In genomic region chr12:50083301-50083700, GRCh38 we compare ENCODE assay signal across 14 cellular contexts. TPM values are rescaled to one million over a fixed set of nuclear protein-coding genes. Genes with fewer than 3 reads are reported as not detected.
DNase-seq lines count a peak whose midpoint lies in the region; ATAC-seq and TF ChIP-seq lines count a peak whose summit lies in the region.
"Had no signal": no experiment of that assay in that cellular context is flagged by ENCODE, and none has a peak within 500 bp of the region (broad histone marks: within the 10 kb centered on the region; RNA-seq: fewer than 3 reads in every experiment).

No MANE protein-coding gene starts in this region.

- intact Hi-C loops in ovary (cut with DNase I), result loop anchor here in 1 of 4 donors (10.0 kb wide), 1 partner anchor 232 kb away; no protein-coding TSS in a partner anchor

- no peak for TF ChIP-seq POLR2A in ovary (IDR thresholded peaks at IDR 0.05)

- CTCF ChIA-PET in activated CD8-positive, alpha-beta memory T cell treated with anti-CD3 and anti-CD28 coated beads, Interleukin-2, amount 10 ng/mL, durations not matched to agents 7 days and 5 days (lab: Charles Lee), result interaction anchor here (1.1 to 3.0 kb wide), 7 partner anchors 13 to 117 kb away, joined by 3 to 13 read pairs (median 4); no protein-coding TSS in a partner anchor

- 88 to 95% (median 95%) methylated on average over 1 of the region's 1 CpG for WGBS in ovary, 3 donors

- DNase-seq in activated CD8-positive, alpha-beta memory T cell treated with anti-CD3 and anti-CD28 coated beads, Interleukin-2, amount 10 ng/mL, durations not matched to agents 7 days and 5 days, result no peak
- DNase-seq in activated CD8-positive, alpha-beta memory T cell treated with anti-CD3 and anti-CD28 coated beads, Interleukin-2, amount 50 U/mL, for 4 hours, result no peak
- no peak for DNase-seq in T-helper 17 cell
- DNase-seq in glutamatergic neuron, result no peak
- DNase-seq in stimulated activated effector memory CD8-positive, alpha-beta T cell treated with anti-CD3 and anti-CD28 coated beads, Interleukin-12 subunit alpha, Interleukin-12 subunit beta, amount 100 ng/mL, for 72 hours (ENCODE audit: low spot score in 2 of 2), result no peak
- no peak for DNase-seq in DMS 273 (lab: John Stamatoyannopoulos, UW; ENCODE audit: unreplicated experiment)
- DNase-seq in activated effector memory CD4-positive, alpha-beta T cell treated with Interleukin-2 at 50 U/mL for 16 hours, result no peak
- DNase-seq in ovary, result no peak
- DNase-seq: activated CD8-positive, alpha-beta memory T cell treated with anti-CD3 and anti-CD28 coated beads, Interleukin-2, amount 50 U/mL, for 48 hours; head of caudate nucleus; occipital lobe; OCI-M1; uterus had no signal

- TF ChIP-seq CTCF in glutamatergic neuron (IDR thresholded peaks at IDR 0.05; ENCODE audit: partially characterized antibody, unreplicated experiment) (no peak), ovary (IDR thresholded peaks at IDR 0.05) (no peak)

- peaks cover 31% of the 10 kb centered on the region for H3K4me1 Mint-ChIP-seq in activated CD8-positive, alpha-beta memory T cell treated with anti-CD3 and anti-CD28 coated beads, Interleukin-2, amount 10 ng/mL, durations not matched to agents 7 days and 5 days
- H3K4me1 Mint-ChIP-seq in T-helper 17 cell (peaks cover 21% of the 10 kb centered on the region), glutamatergic neuron (ENCODE audit: low read depth, unreplicated experiment) (peaks cover 5% of the 10 kb centered on the region)
- H3K4me1 Mint-ChIP-seq in stimulated activated effector memory CD8-positive, alpha-beta T cell treated with anti-CD3 and anti-CD28 coated beads, Interleukin-12 subunit alpha, Interleukin-12 subunit beta, amount 100 ng/mL, for 72 hours, result peaks cover 34% of the 10 kb centered on the region

- H3K36me3 ChIP-seq in ovary, result no peaks in the 10 kb centered on the region
- H3K36me3 ChIP-seq: uterus had no signal

- H3K4me3 Mint-ChIP-seq in activated CD8-positive, alpha-beta memory T cell treated with anti-CD3 and anti-CD28 coated beads, Interleukin-2, amount 10 ng/mL, durations not matched to agents 7 days and 5 days, result peak overlapping the region; percentile 61
- H3K4me3 Mint-ChIP-seq in T-helper 17 cell, result peak overlapping the region; percentile 70
- H3K4me3 Mint-ChIP-seq in glutamatergic neuron (ENCODE audit: unreplicated experiment), result peak overlapping the region; percentile 70
- H3K4me3 Mint-ChIP-seq in stimulated activated effector memory CD8-positive, alpha-beta T cell treated with anti-CD3 and anti-CD28 coated beads, Interleukin-12 subunit alpha, Interleukin-12 subunit beta, amount 100 ng/mL, for 72 hours, result peak overlapping the region; percentile 58

- no peaks in the 10 kb centered on the region for H3K9me3 ChIP-seq in T-helper 17 cell (ENCODE audit: control insufficient read depth, low read length, poor library complexity, severe bottlenecking)
- no peaks in the 10 kb centered on the region for H3K9me3 ChIP-seq in ovary
- H3K9me3 ChIP-seq: uterus had no signal

- no peak for ATAC-seq in activated CD8-positive, alpha-beta memory T cell treated with anti-CD3 and anti-CD28 coated beads, Interleukin-2, amount 10 ng/mL, durations not matched to agents 7 days and 5 days
- ATAC-seq in T-helper 17 cell, result no peak
- no peak for ATAC-seq in stimulated activated effector memory CD8-positive, alpha-beta T cell treated with anti-CD3 and anti-CD28 coated beads, Interleukin-12 subunit alpha, Interleukin-12 subunit beta, amount 100 ng/mL, for 72 hours

- H3K36me3 Mint-ChIP-seq in activated CD8-positive, alpha-beta memory T cell treated with anti-CD3 and anti-CD28 coated beads, Interleukin-2, amount 10 ng/mL, durations not matched to agents 7 days and 5 days, result peaks cover under 1% of the 10 kb centered on the region
- peaks cover 2% of the 10 kb centered on the region for H3K36me3 Mint-ChIP-seq in T-helper 17 cell (ENCODE audit: low read depth)
- peaks cover 4% of the 10 kb centered on the region for H3K36me3 Mint-ChIP-seq in glutamatergic neuron (ENCODE audit: unreplicated experiment)
- peaks cover 18% of the 10 kb centered on the region for H3K36me3 Mint-ChIP-seq in stimulated activated effector memory CD8-positive, alpha-beta T cell treated with anti-CD3 and anti-CD28 coated beads, Interleukin-12 subunit alpha, Interleukin-12 subunit beta, amount 100 ng/mL, for 72 hours

- no peaks in the 10 kb centered on the region for H3K27me3 Mint-ChIP-seq in activated CD8-positive, alpha-beta memory T cell treated with anti-CD3 and anti-CD28 coated beads, Interleukin-2, amount 10 ng/mL, durations not matched to agents 7 days and 5 days
- H3K27me3 Mint-ChIP-seq in T-helper 17 cell, result no peaks in the 10 kb centered on the region
- H3K27me3 Mint-ChIP-seq in glutamatergic neuron (ENCODE audit: unreplicated experiment), result peaks cover 14% of the 10 kb centered on the region

- H3K27ac Mint-ChIP-seq in activated CD8-positive, alpha-beta memory T cell treated with anti-CD3 and anti-CD28 coated beads, Interleukin-2, amount 10 ng/mL, durations not matched to agents 7 days and 5 days, result peak overlapping the region; percentile 74
- peak overlapping the region; percentile 62 for H3K27ac Mint-ChIP-seq in T-helper 17 cell
- H3K27ac Mint-ChIP-seq in glutamatergic neuron (ENCODE audit: unreplicated experiment), result peak overlapping the region; percentile 57
- H3K27ac Mint-ChIP-seq in stimulated activated effector memory CD8-positive, alpha-beta T cell treated with anti-CD3 and anti-CD28 coated beads, Interleukin-12 subunit alpha, Interleukin-12 subunit beta, amount 100 ng/mL, for 72 hours, result peak overlapping the region; percentile 94

- H3K4me1 ChIP-seq in ovary (ENCODE audit: insufficient read depth), result peaks cover 2% of the 10 kb centered on the region
- H3K4me1 ChIP-seq: uterus had no signal

- no peak for TF ChIP-seq EP300 in ovary (IDR thresholded peaks at IDR 0.05)

- no peak overlapping the region for H3K27ac ChIP-seq in ovary

- H3K27me3 ChIP-seq in ovary, result no peaks in the 10 kb centered on the region
- H3K27me3 ChIP-seq: uterus had no signal

- no peaks in the 10 kb centered on the region for H3K9me3 Mint-ChIP-seq in activated CD8-positive, alpha-beta memory T cell treated with anti-CD3 and anti-CD28 coated beads, Interleukin-2, amount 10 ng/mL, durations not matched to agents 7 days and 5 days (ENCODE audit: low read depth)
- peaks cover 11% of the 10 kb centered on the region for H3K9me3 Mint-ChIP-seq in glutamatergic neuron (ENCODE audit: unreplicated experiment)
- H3K9me3 Mint-ChIP-seq in stimulated activated effector memory CD8-positive, alpha-beta T cell treated with anti-CD3 and anti-CD28 coated beads, Interleukin-12 subunit alpha, Interleukin-12 subunit beta, amount 100 ng/mL, for 72 hours, result no peaks in the 10 kb centered on the region

- H3K4me3 ChIP-seq in ovary, result no peak overlapping the region
- H3K4me3 ChIP-seq: uterus had no signal

RNA-seq across cellular contexts. Expression of gene SMARCD1, which starts 1.8 kb away (rescaled TPM):
- 10 to 100 TPM; 62.0 to 80.8 TPM for total RNA-seq in activated CD8-positive, alpha-beta memory T cell treated with anti-CD3 and anti-CD28 coated beads, Interleukin-2, amount 10 ng/mL, durations not matched to agents 7 days and 5 days
- 10 to 100 TPM; 74.0 to 93.6 TPM for total RNA-seq in T-helper 17 cell
- 152 TPM for total RNA-seq in glutamatergic neuron (ENCODE audit: unreplicated experiment)
- 10 to 100 TPM; 33.5 to 57.7 (median 50.7) TPM for total RNA-seq in ovary
- 10 to 100 TPM; 26.1 to 56.9 TPM for polyA plus RNA-seq in ovary

RNA-seq across cellular contexts. Expression of gene GPD1, which starts 20.5 kb away (rescaled TPM):
- total RNA-seq in activated CD8-positive, alpha-beta memory T cell treated with anti-CD3 and anti-CD28 coated beads, Interleukin-2, amount 10 ng/mL, durations not matched to agents 7 days and 5 days, result under 1 TPM in 1 of 2 experiments, not detected in 1; 0.30 TPM
- 1 to 10 TPM in 1 of 2 donors, under 1 TPM in 1; 0.77 to 1.0 TPM for total RNA-seq in T-helper 17 cell
- total RNA-seq in glutamatergic neuron (ENCODE audit: unreplicated experiment), result 0.81 TPM
- 1 to 10 TPM in 1 of 7 donors, under 1 TPM in 6; 0.15 to 9.4 (median 0.46) TPM for total RNA-seq in ovary
- under 1 TPM; 0.10 to 0.85 TPM for polyA plus RNA-seq in ovary
- total RNA-seq: endothelial cell of umbilical vein, uterus had no signal

RNA-seq across cellular contexts. Expression of gene ASIC1, which starts 25.9 kb away (rescaled TPM):
- 10 to 100 TPM; 19.0 to 28.3 TPM for total RNA-seq in activated CD8-positive, alpha-beta memory T cell treated with anti-CD3 and anti-CD28 coated beads, Interleukin-2, amount 10 ng/mL, durations not matched to agents 7 days and 5 days
- 1 to 10 TPM in 1 of 2 donors, under 1 TPM in 1; 0.17 to 1.1 TPM for total RNA-seq in T-helper 17 cell
- total RNA-seq in glutamatergic neuron (ENCODE audit: unreplicated experiment), result 451 TPM
- 1 to 10 TPM in 2 of 7 donors, under 1 TPM in 5; 0.12 to 4.1 (median 0.69) TPM for total RNA-seq in ovary
- polyA plus RNA-seq in ovary, result 1 to 10 TPM in 1 of 2 donors, under 1 TPM in 1; 0.58 to 3.0 TPM

RNA-seq across cellular contexts. Expression of gene COX14, which starts 28.7 kb away (rescaled TPM):
- 10 to 100 TPM; 55.1 to 64.5 TPM for total RNA-seq in activated CD8-positive, alpha-beta memory T cell treated with anti-CD3 and anti-CD28 coated beads, Interleukin-2, amount 10 ng/mL, durations not matched to agents 7 days and 5 days
- total RNA-seq in T-helper 17 cell (10 to 100 TPM; 40.1 to 45.1 TPM), glutamatergic neuron (ENCODE audit: unreplicated experiment) (23.3 TPM), ovary (10 to 100 TPM; 37.5 to 72.6 (median 45.4) TPM)
- 10 to 100 TPM; 46.4 to 85.4 TPM for polyA plus RNA-seq in ovary

RNA-seq across cellular contexts. Expression of gene RACGAP1, which starts 58.0 kb away (rescaled TPM):
- 100 to 1,000 TPM; 180 to 198 TPM for total RNA-seq in activated CD8-positive, alpha-beta memory T cell treated with anti-CD3 and anti-CD28 coated beads, Interleukin-2, amount 10 ng/mL, durations not matched to agents 7 days and 5 days
- total RNA-seq in T-helper 17 cell (1 to 10 TPM; 6.8 to 7.3 TPM), glutamatergic neuron (ENCODE audit: unreplicated experiment) (47.1 TPM), ovary (1 to 10 TPM; 2.1 to 4.8 (median 3.8) TPM)
- polyA plus RNA-seq in ovary, result 10 to 100 TPM in 1 of 2 donors, 1 to 10 TPM in 1; 2.6 to 10.8 TPM

Comparison
In these comparisons a context has a peak if more than half of its experiments do, and no peak if none do; other contexts are left out.
1. RNA of gene ASIC1, which starts 25.9 kb away (total RNA-seq): 451 TPM in glutamatergic neuron (single experiment); 19.0 to 28.3 TPM in activated CD8-positive, alpha-beta memory T cell treated with anti-CD3 and anti-CD28 coated beads, Interleukin-2, amount 10 ng/mL, durations not matched to agents 7 days and 5 days, 0.17 to 1.1 TPM in T-helper 17 cell and 0.12 to 4.1 TPM in ovary; every median in the first group is over 10 times any median in the second.
2. Peak in every context shown above with its lines, with median percentiles within 50 percentile points of each other: H3K27ac Mint-ChIP-seq and H3K4me3 Mint-ChIP-seq.